In genomic region chr19:38402623-38402966, GRCh38 we compare ENCODE assay signal across 9 cellular contexts. TPM values are rescaled to one million over a fixed set of nuclear protein-coding genes. Genes with fewer than 3 reads are reported as not detected.
DNase-seq lines count a peak whose midpoint lies in the region; ATAC-seq, FAIRE-seq and TF ChIP-seq lines count a peak whose summit lies in the region.
"Had no signal": no experiment of that assay in that cellular context is flagged by ENCODE, and none has a peak within 500 bp of the region (broad histone marks: within the 10 kb centered on the region; RNA-seq: fewer than 3 reads in every experiment).

No MANE protein-coding gene starts in this region.

- peaks cover 17% of the 10 kb centered on the region; the same call in 2 of the 3 replicates for H3K79me2 ChIP-seq in K562 (ENCODE audit: control insufficient read depth, insufficient read depth, low read length)

- no peak for TF ChIP-seq EP300 in K562 (IDR thresholded peaks at IDR 0.05; ENCODE audit: low read length)

- peak overlapping the region; percentile 78 for H3K4me2 ChIP-seq in K562 (ENCODE audit: insufficient read depth, low read length)

- peaks cover 6 to 33% of the 10 kb centered on the region in 2 experiments; a peak in 4 of 5 replicates for H3K4me1 ChIP-seq in K562 (replicated peaks in 1 of 2; ENCODE audit: control insufficient read depth in 2 of 2, insufficient read depth in 2 of 2, low read length in 2 of 2)
- H3K4me1 ChIP-seq in muscle layer of colon (ENCODE audit: insufficient read depth, low read length): peaks cover 5% of the 10 kb centered on the region

- peaks cover 3% of the 10 kb centered on the region for H3K9me1 ChIP-seq in K562 (ENCODE audit: control insufficient read depth, insufficient read depth, low read length)

- TF ChIP-seq POLR2A in K562 (conservative IDR thresholded peaks at IDR 0.05): no peak

- TF ChIP-seq RAD21 in K562 (CRISPR knock-in tag; conservative IDR thresholded peaks at IDR 0.05 in 1 of 2, IDR thresholded peaks at IDR 0.05 in 1 of 2): no peak

- no peaks in the 10 kb centered on the region for H3K27me3 ChIP-seq in BJ (ENCODE audit: control insufficient read depth, insufficient read depth, low read length)
- no peaks in the 10 kb centered on the region for H3K27me3 ChIP-seq in K562 (ENCODE audit: control insufficient read depth in 2 of 2, insufficient read depth in 2 of 2, low read length in 2 of 2)
- H3K27me3 ChIP-seq in muscle layer of colon (ENCODE audit: control insufficient read depth in 1 of 2, insufficient read depth in 2 of 2, low read length in 2 of 2): peaks cover 22 to 26% of the 10 kb centered on the region in 2 donors

- peak overlapping the region; percentile 28 for H3K4me3 ChIP-seq in BJ (ENCODE audit: low read depth, low read length)
- peak overlapping the region; percentile 30 for H3K4me3 ChIP-seq in K562
- H3K4me3 ChIP-seq in muscle layer of colon (ENCODE audit: low read depth in 1 of 2, low read length in 2 of 2): peak overlapping the region; percentile 41 to 64

- no peaks in the 10 kb centered on the region for H3K9me3 ChIP-seq in K562 (replicated peaks; ENCODE audit: control insufficient read depth, insufficient read depth, low read depth, low read length)
- H3K9me3 ChIP-seq in muscle layer of colon (ENCODE audit: low read length): no peaks in the 10 kb centered on the region

- H3K27ac ChIP-seq in K562 (ENCODE audit: extremely low read depth, low read depth, low read length) (peak overlapping the region; percentile 89), muscle layer of colon (ENCODE audit: low read depth, low read length) (no peak overlapping the region)

- CTCF ChIA-PET in BJ (lab: Yijun Ruan, JAX): interaction anchor here (0.6 to 3.8 kb wide), 44 partner anchors 10 to 535 kb away, joined by 3 to 47 read pairs (median 4); partner anchors contain the start of genes ACTN4, EIF3K, GGN and HNRNPL
- CTCF ChIA-PET in K562 (lab: Yijun Ruan, JAX; ENCODE audit: low intra/inter-chr PET ratio): interaction anchor here (0.6 to 2.0 kb wide), 8 partner anchors 112 to 549 kb away, joined by 3 to 10 read pairs (median 5); partner anchors contain the start of genes MRPS12 and SARS2

- TF ChIP-seq CTCF in BJ (IDR thresholded peaks at IDR 0.05; ENCODE audit: insufficient read depth, low read depth, low read length) (no peak), K562 (IDR thresholded peaks at IDR 0.05 in 2 of 3, conservative IDR thresholded peaks at IDR 0.05 in 1 of 3; ENCODE audit: insufficient read depth in 2 of 3, low read depth in 1 of 3, low read length in 3 of 3) (no peak)

- in situ Hi-C loops in K562 (cut with MboI): loop anchor here (5.0 kb wide), 1 partner anchor 230 kb away; no protein-coding TSS in a partner anchor

- DNase-seq in BJ (ENCODE audit: low read depth): no peak
- DNase-seq in K562 (ENCODE audit: extremely low read depth in 1 of 4, low spot score in 3 of 4): no peak
- no peak for DNase-seq in DMS53 (lab: John Stamatoyannopoulos, UW)

- intact Hi-C loops in K562 (cut with micrococcal nuclease): loop anchor here (5.0 kb wide), 1 partner anchor 550 kb away; no protein-coding TSS in a partner anchor

- POLR2A ChIA-PET in BJ (lab: Charles Lee) (interaction anchor here (0.6 to 1.0 kb wide), 4 partner anchors 15 to 427 kb away, joined by 3 to 8 read pairs (median 4); partner anchors contain the start of genes EIF3K and GGN), K562 (lab: Yijun Ruan, JAX) (interaction anchor here (0.6 to 3.5 kb wide), 14 partner anchors 11 to 622 kb away, joined by 3 to 30 read pairs (median 4); partner anchors contain the start of genes GGN, PSMD8 and SPRED3)

- ATAC-seq in HG02759 (IDR thresholded peaks at IDR 0.05; ENCODE audit: unreplicated experiment): peak; percentile 1
- no peak for ATAC-seq in K562
- ATAC-seq in GM18502 (IDR thresholded peaks at IDR 0.05; ENCODE audit: poor library complexity, unreplicated experiment): no peak
- no peak for ATAC-seq in HG03520 (IDR thresholded peaks at IDR 0.05; ENCODE audit: unreplicated experiment)
- ATAC-seq in GM21723 (IDR thresholded peaks at IDR 0.05; ENCODE audit: unreplicated experiment): no peak

- H3K36me3 ChIP-seq in BJ (ENCODE audit: control insufficient read depth, insufficient read depth, low read length) (peaks cover 5% of the 10 kb centered on the region; the same call in 1 of the 2 replicates), K562 (ENCODE audit: control insufficient read depth, insufficient read depth, low read length) (peaks cover 20% of the 10 kb centered on the region; the same call in 2 of the 3 replicates), muscle layer of colon (ENCODE audit: insufficient read depth, low read length) (peaks cover 16% of the 10 kb centered on the region)

- H2AFZ ChIP-seq in K562 (ENCODE audit: low read depth, low read length): peak overlapping the region; percentile 100

- 1% methylated on average over 18 of the region's 18 CpGs for WGBS in K562 (ENCODE audit: insufficient coverage, low coverage, missing lambda C conversion rate)

- H3K9ac ChIP-seq in K562 (ENCODE audit: insufficient read depth in 1 of 2, low read depth in 2 of 2, low read length in 2 of 2) (peak overlapping the region; percentile 77 to 93), muscle layer of colon (ENCODE audit: low read length) (no peak overlapping the region)

- FAIRE-seq in K562 (lab: Jason Lieb, UNC): peak; percentile 94

- no TSS peak for BruUV-seq in K562 (replicated peaks; lab: Mats Ljungman, UMichigan)

- no peaks in the 10 kb centered on the region for H4K20me1 ChIP-seq in K562 (replicated peaks; ENCODE audit: control insufficient read depth, insufficient read depth, low read length)

RNA-seq across cellular contexts. Expression of gene FAM98C, which starts 0.3 kb away (rescaled TPM):
- polyA plus RNA-seq in BJ (2011; rRNA removed) (9.9 and 12.2 TPM in 2 replicates), K562 (2011; rRNA removed) (16.0 and 22.7 TPM in 2 replicates), K562 (2014; fragmentation: Illumina TruSeq; extraction: Trizol) (9.6 and 13.1 TPM in 2 replicates), K562 (2014; fragmentation: Nextera tagmentation; extraction: Ambion mirVana) (1 to 10 TPM; 1.7 to 4.3 TPM), K562 (2014; rRNA removed) (40.8 and 43.8 TPM in 2 replicates)
- polyA minus RNA-seq in BJ (2011; rRNA and poly(A)+ RNA removed): 4.9 and 7.1 TPM in 2 replicates
- total RNA-seq in K562 (2011; cell fraction: chromatin; rRNA removed; ENCODE audit: low replicate concordance): 20.3 and 72.0 TPM in 2 replicates
- 76.2 and 91.1 TPM in 2 replicates for total RNA-seq in K562 (2011; cell fraction: nucleolus; rRNA removed)
- 41.2 and 45.5 TPM in 2 replicates for total RNA-seq in K562 (2011; cell fraction: nucleoplasm; rRNA removed)
- total RNA-seq in K562 (2014; rRNA removed) (28.3 and 31.2 TPM in 2 replicates), K562 (2014; rRNA removed; fragmentation: Illumina TruSeq; extraction: Trizol) (6.8 and 7.2 TPM in 2 replicates), K562 (2015; rRNA removed; fragmentation: Illumina TruSeq; extraction: Trizol) (12.6 and 13.7 TPM in 2 replicates), K562 (2021) (26.0 and 26.7 TPM in 2 replicates)
- polyA plus RNA-seq in K562 (2011; cell fraction: cytosol; rRNA removed): 25.2 and 53.5 TPM in 2 replicates
- polyA plus RNA-seq in K562 (2011; cell fraction: nucleus; rRNA removed): 72.4 and 115 TPM in 2 replicates
- polyA plus RNA-seq in K562 (2012): 18.2 and 37.7 TPM in 2 replicates
- 3.4 and 5.0 TPM in 2 replicates for polyA minus RNA-seq in K562 (2011; rRNA and poly(A)+ RNA removed)
- 17.2 and 20.5 TPM in 2 replicates for polyA minus RNA-seq in K562 (2011; cell fraction: cytosol; rRNA and poly(A)+ RNA removed)
- 17.5 and 23.6 TPM in 2 replicates for polyA minus RNA-seq in K562 (2011; cell fraction: nucleus; rRNA and poly(A)+ RNA removed)

RNA-seq across cellular contexts. Expression of gene SPRED3, which starts 14.1 kb away (rescaled TPM):
- polyA plus RNA-seq in BJ (2011; rRNA removed): 4.2 and 5.9 TPM in 2 replicates
- polyA minus RNA-seq in BJ (2011; rRNA and poly(A)+ RNA removed): 4.2 and 6.9 TPM in 2 replicates
- total RNA-seq in K562 (2011; cell fraction: chromatin; rRNA removed; ENCODE audit: low replicate concordance): 7.2 and 10.1 TPM in 2 replicates
- total RNA-seq in K562 (2011; cell fraction: nucleolus; rRNA removed): 3.6 and 6.3 TPM in 2 replicates
- total RNA-seq in K562 (2011; cell fraction: nucleoplasm; rRNA removed): 4.3 and 11.0 TPM in 2 replicates
- 0.05 and 0.41 TPM in 2 replicates for total RNA-seq in K562 (2014; rRNA removed)
- 0.32 and 0.36 TPM in 2 replicates for total RNA-seq in K562 (2014; rRNA removed; fragmentation: Illumina TruSeq; extraction: Trizol)
- total RNA-seq in K562 (2015; rRNA removed; fragmentation: Illumina TruSeq; extraction: Trizol): 0.15 and 0.25 TPM in 2 replicates
- total RNA-seq in K562 (2021): 0.81 and 0.95 TPM in 2 replicates
- polyA plus RNA-seq in K562 (2011; rRNA removed): 0.47 and 0.62 TPM in 2 replicates
- 0.57 and 0.58 TPM in 2 replicates for polyA plus RNA-seq in K562 (2011; cell fraction: cytosol; rRNA removed)
- polyA plus RNA-seq in K562 (2011; cell fraction: nucleus; rRNA removed): 3.0 and 4.3 TPM in 2 replicates
- polyA plus RNA-seq in K562 (2012): 0.70 and 3.0 TPM in 2 replicates
- polyA plus RNA-seq in K562 (2014; fragmentation: Illumina TruSeq; extraction: Trizol): 0.30 and 0.89 TPM in 2 replicates
- polyA plus RNA-seq in K562 (2014; fragmentation: Nextera tagmentation; extraction: Ambion mirVana): under 1 TPM; 0.21 to 0.25 TPM
- polyA plus RNA-seq in K562 (2014; rRNA removed): 0.63 and 1.3 TPM in 2 replicates
- polyA minus RNA-seq in K562 (2011; rRNA and poly(A)+ RNA removed): 0.03 and 0.39 TPM in 2 replicates
- not detected in 2 replicates for polyA minus RNA-seq in K562 (2011; cell fraction: cytosol; rRNA and poly(A)+ RNA removed)
- 0.89 and 1.3 TPM in 2 replicates for polyA minus RNA-seq in K562 (2011; cell fraction: nucleus; rRNA and poly(A)+ RNA removed)

RNA-seq across cellular contexts. Expression of gene GGN, which starts 14.8 kb away (rescaled TPM):
- 0.44 and 0.64 TPM in 2 replicates for polyA plus RNA-seq in BJ (2011; rRNA removed)
- polyA minus RNA-seq in BJ (2011; rRNA and poly(A)+ RNA removed): not detected in 2 replicates
- total RNA-seq in K562 (2011; cell fraction: chromatin; rRNA removed; ENCODE audit: low replicate concordance): 0.12 TPM in 1 of 2 replicates, not detected in the other
- total RNA-seq in K562 (2011; cell fraction: nucleolus; rRNA removed): 0.50 TPM in 1 of 2 replicates, not detected in the other
- total RNA-seq in K562 (2011; cell fraction: nucleoplasm; rRNA removed): 0.15 TPM in 1 of 2 replicates, not detected in the other
- total RNA-seq in K562 (2014; rRNA removed): not detected in 2 replicates
- total RNA-seq in K562 (2014; rRNA removed; fragmentation: Illumina TruSeq; extraction: Trizol): not detected in 2 replicates
- not detected in 2 replicates for total RNA-seq in K562 (2015; rRNA removed; fragmentation: Illumina TruSeq; extraction: Trizol)
- total RNA-seq in K562 (2021): 0.25 and 0.33 TPM in 2 replicates
- 0.12 TPM in 1 of 2 replicates, not detected in the other for polyA plus RNA-seq in K562 (2011; rRNA removed)
- 0.03 and 0.04 TPM in 2 replicates for polyA plus RNA-seq in K562 (2011; cell fraction: cytosol; rRNA removed)
- polyA plus RNA-seq in K562 (2011; cell fraction: nucleus; rRNA removed): 0.46 and 0.63 TPM in 2 replicates
- 0.52 and 0.94 TPM in 2 replicates for polyA plus RNA-seq in K562 (2012)
- polyA plus RNA-seq in K562 (2014; fragmentation: Illumina TruSeq; extraction: Trizol): not detected in 2 replicates
- polyA plus RNA-seq in K562 (2014; fragmentation: Nextera tagmentation; extraction: Ambion mirVana): not detected
- 0.15 and 0.16 TPM in 2 replicates for polyA plus RNA-seq in K562 (2014; rRNA removed)
- not detected in 2 replicates for polyA minus RNA-seq in K562 (2011; rRNA and poly(A)+ RNA removed)
- not detected in 2 replicates for polyA minus RNA-seq in K562 (2011; cell fraction: cytosol; rRNA and poly(A)+ RNA removed)
- polyA minus RNA-seq in K562 (2011; cell fraction: nucleus; rRNA and poly(A)+ RNA removed): 0.54 TPM in 1 of 2 replicates, not detected in the other

RNA-seq across cellular contexts. Expression of gene RASGRP4, which starts 23.4 kb away (rescaled TPM):
- polyA plus RNA-seq in BJ (2011; rRNA removed) (not detected in 2 replicates), K562 (2011; rRNA removed) (4.5 and 11.4 TPM in 2 replicates), K562 (2014; fragmentation: Illumina TruSeq; extraction: Trizol) (4.4 and 4.8 TPM in 2 replicates), K562 (2014; fragmentation: Nextera tagmentation; extraction: Ambion mirVana) (under 1 TPM; 0.39 to 0.55 TPM), K562 (2014; rRNA removed) (3.4 and 4.6 TPM in 2 replicates)
- not detected in 2 replicates for polyA minus RNA-seq in BJ (2011; rRNA and poly(A)+ RNA removed)
- total RNA-seq in K562 (2011; cell fraction: chromatin; rRNA removed; ENCODE audit: low replicate concordance): 5.4 and 14.4 TPM in 2 replicates
- total RNA-seq in K562 (2011; cell fraction: nucleolus; rRNA removed): 6.4 and 8.8 TPM in 2 replicates
- total RNA-seq in K562 (2011; cell fraction: nucleoplasm; rRNA removed): 5.6 and 10.2 TPM in 2 replicates
- total RNA-seq in K562 (2014; rRNA removed) (2.8 and 3.8 TPM in 2 replicates), K562 (2014; rRNA removed; fragmentation: Illumina TruSeq; extraction: Trizol) (1.1 TPM in 2 replicates), K562 (2015; rRNA removed; fragmentation: Illumina TruSeq; extraction: Trizol) (3.5 and 3.8 TPM in 2 replicates), K562 (2021) (3.9 TPM in 2 replicates)
- 11.2 and 13.0 TPM in 2 replicates for polyA plus RNA-seq in K562 (2011; cell fraction: cytosol; rRNA removed)
- 23.4 and 27.1 TPM in 2 replicates for polyA plus RNA-seq in K562 (2011; cell fraction: nucleus; rRNA removed)
- 5.5 and 22.2 TPM in 2 replicates for polyA plus RNA-seq in K562 (2012)
- 1.8 and 2.5 TPM in 2 replicates for polyA minus RNA-seq in K562 (2011; rRNA and poly(A)+ RNA removed)
- polyA minus RNA-seq in K562 (2011; cell fraction: cytosol; rRNA and poly(A)+ RNA removed): 4.3 and 6.2 TPM in 2 replicates
- polyA minus RNA-seq in K562 (2011; cell fraction: nucleus; rRNA and poly(A)+ RNA removed): 3.0 and 5.6 TPM in 2 replicates
- total RNA-seq: dermis microvascular lymphatic vessel endothelial cell had no signal

RNA-seq across cellular contexts. Expression of gene PSMD8, which starts 28.2 kb away (rescaled TPM):
- polyA plus RNA-seq in BJ (2011; rRNA removed) (583 and 662 TPM in 2 replicates), K562 (2011; rRNA removed) (561 and 583 TPM in 2 replicates), K562 (2014; fragmentation: Illumina TruSeq; extraction: Trizol) (377 and 397 TPM in 2 replicates), K562 (2014; fragmentation: Nextera tagmentation; extraction: Ambion mirVana) (100 to 1,000 TPM; 130 to 244 TPM), K562 (2014; rRNA removed) (372 and 502 TPM in 2 replicates)
- polyA minus RNA-seq in BJ (2011; rRNA and poly(A)+ RNA removed): 169 and 320 TPM in 2 replicates
- total RNA-seq in K562 (2011; cell fraction: chromatin; rRNA removed; ENCODE audit: low replicate concordance): 76.7 and 164 TPM in 2 replicates
- total RNA-seq in K562 (2011; cell fraction: nucleolus; rRNA removed): 169 and 187 TPM in 2 replicates
- total RNA-seq in K562 (2011; cell fraction: nucleoplasm; rRNA removed): 126 and 134 TPM in 2 replicates
- total RNA-seq in K562 (2014; rRNA removed) (379 and 498 TPM in 2 replicates), K562 (2014; rRNA removed; fragmentation: Illumina TruSeq; extraction: Trizol) (222 and 257 TPM in 2 replicates), K562 (2015; rRNA removed; fragmentation: Illumina TruSeq; extraction: Trizol) (315 and 317 TPM in 2 replicates), K562 (2021) (304 and 317 TPM in 2 replicates)
- 760 and 1,382 TPM in 2 replicates for polyA plus RNA-seq in K562 (2011; cell fraction: cytosol; rRNA removed)
- polyA plus RNA-seq in K562 (2011; cell fraction: nucleus; rRNA removed): 215 and 238 TPM in 2 replicates
- polyA plus RNA-seq in K562 (2012): 347 and 565 TPM in 2 replicates
- 222 and 326 TPM in 2 replicates for polyA minus RNA-seq in K562 (2011; rRNA and poly(A)+ RNA removed)
- polyA minus RNA-seq in K562 (2011; cell fraction: cytosol; rRNA and poly(A)+ RNA removed): 135 and 197 TPM in 2 replicates
- 64.9 and 72.1 TPM in 2 replicates for polyA minus RNA-seq in K562 (2011; cell fraction: nucleus; rRNA and poly(A)+ RNA removed)
